8 cellular contexts compared by ENCODE assay signal in the genomic region with DNA sequence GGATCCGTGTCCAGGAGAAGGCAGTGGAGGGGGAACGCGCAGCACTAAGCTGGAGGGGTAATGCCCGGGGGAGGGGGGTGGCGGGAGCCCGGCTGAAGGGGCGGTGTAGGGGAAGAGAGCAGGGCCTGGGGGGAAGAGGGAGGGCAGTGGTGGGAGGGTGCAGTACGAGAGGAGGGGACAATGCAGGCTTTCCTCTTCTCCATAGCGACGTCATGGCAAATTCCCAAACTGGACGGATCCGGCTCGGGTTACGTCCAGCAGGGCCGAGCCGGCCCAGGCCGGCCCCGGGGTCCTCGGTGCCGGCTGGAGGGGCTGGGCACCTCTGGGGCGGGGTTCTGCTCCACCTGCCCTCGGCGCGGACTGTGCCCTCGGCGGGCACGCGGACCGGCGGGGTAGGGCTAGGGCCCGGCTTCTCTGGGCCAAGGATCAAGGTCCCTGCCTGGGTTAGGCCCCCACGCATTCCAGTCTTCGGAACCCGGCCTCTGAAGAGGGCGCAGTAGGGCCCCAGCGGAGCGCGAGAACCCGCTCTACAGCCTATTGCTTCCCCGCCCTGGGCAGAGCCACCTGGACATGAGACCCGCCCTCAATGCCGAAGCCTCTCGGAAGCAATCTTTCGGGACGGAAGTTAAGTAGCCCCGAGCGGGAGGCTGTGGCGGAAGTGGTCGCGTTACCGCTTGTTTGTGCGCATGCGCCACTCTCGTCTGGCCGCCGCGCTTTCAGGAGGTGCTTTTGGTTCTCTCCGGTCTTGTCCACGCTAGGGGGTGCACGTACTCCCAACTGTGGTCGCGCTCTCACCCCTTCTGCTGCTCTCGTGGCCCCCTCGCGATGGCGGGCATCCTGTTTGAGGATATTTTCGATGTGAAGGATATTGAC. TPM values are rescaled to one million over a fixed set of nuclear protein-coding genes. Genes with fewer than 3 reads are reported as not detected.
DNase-seq lines count a peak whose midpoint lies in the region; ATAC-seq, FAIRE-seq and TF ChIP-seq lines count a peak whose summit lies in the region.

No MANE protein-coding gene starts in this region.

- H3K9me3 ChIP-seq in endodermal cell (ENCODE audit: control insufficient read depth, low read length) (no peaks in the 10 kb centered on the region), mesodermal cell (ENCODE audit: control insufficient read depth, low read length) (no peaks in the 10 kb centered on the region)

- H3K27me3 Mint-ChIP-seq in endodermal cell (ENCODE audit: insufficient read depth), result peaks cover 2% of the 10 kb centered on the region

- WGBS in endodermal cell (ENCODE audit: insufficient coverage in 1 of 2, insufficient read length in 1 of 2), 2 experiments, result 0% methylated on average over 28 to 67 of the region's 67 CpGs
- 0% methylated on average over 63 to 65 of the region's 67 CpGs for WGBS in mesodermal cell (ENCODE audit: insufficient coverage in 2 of 2), 2 experiments

- peak overlapping the region; percentile 96 for H3K27ac Mint-ChIP-seq in endodermal cell

- H3K4me3 ChIP-seq in endodermal cell (ENCODE audit: low read length), result peak overlapping the region; percentile 97
- peak overlapping the region; percentile 84 for H3K4me3 ChIP-seq in mesodermal cell (ENCODE audit: extremely low read depth, insufficient read depth, low read length, poor library complexity, severe bottlenecking)

- H3K4me3 Mint-ChIP-seq in endodermal cell, result peak overlapping the region; percentile 86

- peaks cover 27% of the 10 kb centered on the region for H3K4me1 Mint-ChIP-seq in endodermal cell

- in situ Hi-C loops in Caki2 (cut with HindIII; ENCODE audit: low pct_unique_long_range_greater_than_20kb, low sequenced_read_pairs), result loop anchor here (25.0 kb wide), 1 partner anchor 174 kb away; no protein-coding TSS in a partner anchor

- ATAC-seq in GM21367 (IDR thresholded peaks at IDR 0.05; ENCODE audit: unreplicated experiment), result peak; percentile 78

- H3K36me3 Mint-ChIP-seq in endodermal cell (ENCODE audit: low read depth), result peaks cover 41% of the 10 kb centered on the region

- peak overlapping the region; percentile 99 for H3K9ac ChIP-seq in endodermal cell (ENCODE audit: extremely low read depth, low read length, poor library complexity, severe bottlenecking)

- H3K9me3 Mint-ChIP-seq in endodermal cell, result no peaks in the 10 kb centered on the region

- peak; percentile 97 for DNase-seq in Caki2 (ENCODE audit: low read depth)
- peak; percentile 97 for DNase-seq in HTR-8/SVneo (ENCODE audit: insufficient read length, low spot score)
- peak; percentile 100 for DNase-seq in NOMO-1 treated with DMSO at 0.1 percent for 48 hours (lab: John Stamatoyannopoulos, UW; ENCODE audit: unreplicated experiment)
- DNase-seq in activated CD8-positive, alpha-beta memory T cell treated with anti-CD3 and anti-CD28 coated beads, Interleukin-2, amount 50 U/mL, for 1 hour (ENCODE audit: extremely low read depth), result peak; percentile 84
- peak; percentile 98 for DNase-seq in endodermal cell
- peak; percentile 90 to 93 for DNase-seq in stimulated activated CD8-positive, alpha-beta memory T cell treated with anti-CD3 and anti-CD28 coated beads, Interleukin-15, amount 100 ng/mL, for 4 hours (ENCODE audit: low read depth in 2 of 2)

- H3K36me3 ChIP-seq in endodermal cell (ENCODE audit: control insufficient read depth, insufficient read depth, low read length), result peaks cover 42% of the 10 kb centered on the region
- peaks cover 48% of the 10 kb centered on the region for H3K36me3 ChIP-seq in mesodermal cell (ENCODE audit: control insufficient read depth, insufficient read depth, low read length)

- H3K27me3 ChIP-seq in endodermal cell (ENCODE audit: control insufficient read depth, insufficient read depth, low read length, poor library complexity, severe bottlenecking), result no peaks in the 10 kb centered on the region

- peak overlapping the region; percentile 100 for H3K27ac ChIP-seq in endodermal cell (ENCODE audit: low read depth, low read length)
- peak overlapping the region; percentile 100 for H3K27ac ChIP-seq in mesodermal cell (ENCODE audit: low read depth, low read length, severe bottlenecking)

- FAIRE-seq in HTR-8/SVneo (lab: Jason Lieb, UNC), result peak; percentile 98

- peak; percentile 68 for TF ChIP-seq CTCF in endodermal cell (conservative IDR thresholded peaks at IDR 0.05)

- H3K4me1 ChIP-seq in endodermal cell (ENCODE audit: control insufficient read depth, insufficient read depth, low read length) (no peaks in the 10 kb centered on the region), mesodermal cell (ENCODE audit: control insufficient read depth, insufficient read depth, low read length, poor library complexity, severe bottlenecking) (peaks cover 7% of the 10 kb centered on the region)

RNA-seq across cellular contexts. Expression of gene POLR2H, which starts 1.4 kb away (rescaled TPM):
- 139 and 169 TPM in 2 replicates for total RNA-seq in Caki2 (2014; rRNA removed; shearing (Covaris generic); ENCODE audit: low replicate concordance)
- total RNA-seq in endodermal cell, result 100 to 1,000 TPM in 1 of 2 donors, 10 to 100 TPM in 1; 95.9 to 117 TPM
- polyA plus RNA-seq in endodermal cell (2013, experiment 1 of 2), result 119 TPM
- 99.0 TPM for polyA plus RNA-seq in endodermal cell (2013, experiment 2 of 2)
- 88.7 TPM for polyA plus RNA-seq in mesodermal cell (2013, experiment 1 of 2)
- 93.5 TPM for polyA plus RNA-seq in mesodermal cell (2013, experiment 2 of 2)

RNA-seq across cellular contexts. Expression of gene CLCN2, which starts 1.5 kb away (rescaled TPM):
- total RNA-seq in Caki2 (2014; rRNA removed; shearing (Covaris generic); ENCODE audit: low replicate concordance), result 2.0 and 20.2 TPM in 2 replicates
- 10 to 100 TPM; 32.4 to 38.4 TPM for total RNA-seq in endodermal cell
- polyA plus RNA-seq in endodermal cell (2013, experiment 1 of 2), result 27.9 TPM
- polyA plus RNA-seq in endodermal cell (2013, experiment 2 of 2), result 23.3 TPM
- polyA plus RNA-seq in mesodermal cell (2013, experiment 1 of 2), result 11.0 TPM
- 9.4 TPM for polyA plus RNA-seq in mesodermal cell (2013, experiment 2 of 2)

RNA-seq across cellular contexts. Expression of gene THPO, which starts 15.1 kb away (rescaled TPM):
- 0.61 TPM in 1 of 2 replicates, not detected in the other for total RNA-seq in Caki2 (2014; rRNA removed; shearing (Covaris generic); ENCODE audit: low replicate concordance)
- 1 to 10 TPM; 1.4 to 1.7 TPM for total RNA-seq in endodermal cell
- 1.2 TPM for polyA plus RNA-seq in endodermal cell (2013, experiment 1 of 2)
- polyA plus RNA-seq in endodermal cell (2013, experiment 2 of 2), result 1.4 TPM
- polyA plus RNA-seq in mesodermal cell (2013, experiment 1 of 2), result 1.5 TPM
- 1.1 TPM for polyA plus RNA-seq in mesodermal cell (2013, experiment 2 of 2)

RNA-seq across cellular contexts. Expression of gene CHRD, which starts 16.9 kb away (rescaled TPM):
- total RNA-seq in Caki2 (2014; rRNA removed; shearing (Covaris generic); ENCODE audit: low replicate concordance), result 0.84 TPM in 1 of 2 replicates, not detected in the other
- total RNA-seq in endodermal cell, result 10 to 100 TPM in 1 of 2 donors, 1 to 10 TPM in 1; 5.0 to 17.4 TPM
- 8.2 TPM for polyA plus RNA-seq in endodermal cell (2013, experiment 1 of 2)
- 6.7 TPM for polyA plus RNA-seq in endodermal cell (2013, experiment 2 of 2)
- 21.5 TPM for polyA plus RNA-seq in mesodermal cell (2013, experiment 1 of 2)
- 14.2 TPM for polyA plus RNA-seq in mesodermal cell (2013, experiment 2 of 2)

RNA-seq across cellular contexts. Expression of gene FAM131A, which starts 25.5 kb away (rescaled TPM):
- 33.4 and 39.2 TPM in 2 replicates for total RNA-seq in Caki2 (2014; rRNA removed; shearing (Covaris generic); ENCODE audit: low replicate concordance)
- total RNA-seq in endodermal cell, result 10 to 100 TPM; 18.3 to 24.1 TPM
- polyA plus RNA-seq in endodermal cell (2013, experiment 1 of 2), result 28.0 TPM
- 25.5 TPM for polyA plus RNA-seq in endodermal cell (2013, experiment 2 of 2)
- 19.5 TPM for polyA plus RNA-seq in mesodermal cell (2013, experiment 1 of 2)
- 16.5 TPM for polyA plus RNA-seq in mesodermal cell (2013, experiment 2 of 2)

Comparison
In these comparisons a context has a peak if more than half of its experiments do, and no peak if none do; other contexts are left out.
1. Peak in every context shown above with its lines: DNase-seq, ATAC-seq, H3K4me3 ChIP-seq and H3K27ac ChIP-seq.